In genomic region chr10:102470579-102471546, GRCh38 we compare ENCODE assay signal across 33 cellular contexts. TPM values are rescaled to one million over a fixed set of nuclear protein-coding genes. Genes with fewer than 3 reads are reported as not detected.
"Had no signal": no experiment of that assay in that cellular context is flagged by ENCODE, and none has a peak within 500 bp of the region (broad histone marks: within the 10 kb centered on the region; RNA-seq: fewer than 3 reads in every experiment).

No MANE protein-coding gene starts in this region.

- H3K27ac ChIP-seq: adrenal gland, body of pancreas, esophagus muscularis mucosa, foreskin keratinocyte, gastrocnemius medialis had no signal

- H3K27me3 Mint-ChIP-seq: activated CD4-positive, alpha-beta memory T cell treated with anti-CD3 and anti-CD28 coated beads for 36 hours; activated CD4-positive, alpha-beta T cell treated with anti-CD3 and anti-CD28 coated beads for 36 hours; activated CD4-positive, alpha-beta T cell treated with anti-CD3 and anti-CD28 coated beads, Interleukin-2, amount 10 ng/mL, durations not matched to agents 24 days and 14 days; activated CD8-positive, alpha-beta memory T cell treated with anti-CD3 and anti-CD28 coated beads, Interleukin-2, amount 10 ng/mL, durations not matched to agents 7 days and 5 days; activated naive CD4-positive, alpha-beta T cell treated with anti-CD3 and anti-CD28 coated beads, Interleukin-2, amount 50 U/mL, for 24 hours; activated naive CD8-positive, alpha-beta T cell treated with anti-CD3 and anti-CD28 coated beads for 36 hours; activated naive CD8-positive, alpha-beta T cell treated with anti-CD3 and anti-CD28 coated beads, Interleukin-2, amount 50 U/mL, for 24 hours; effector memory CD8-positive, alpha-beta T cell had no signal

- H3K9me3 ChIP-seq: adrenal gland, body of pancreas, esophagus muscularis mucosa, gastrocnemius medialis had no signal

- H3K36me3 Mint-ChIP-seq: activated CD8-positive, alpha-beta memory T cell treated with anti-CD3 and anti-CD28 coated beads, Interleukin-2, amount 10 ng/mL, durations not matched to agents 7 days and 5 days had no signal

- H3K4me3 Mint-ChIP-seq: activated CD4-positive, alpha-beta memory T cell treated with anti-CD3 and anti-CD28 coated beads for 36 hours; activated CD4-positive, alpha-beta T cell treated with anti-CD3 and anti-CD28 coated beads for 36 hours; activated CD4-positive, alpha-beta T cell treated with anti-CD3 and anti-CD28 coated beads, Interleukin-2, amount 10 ng/mL, durations not matched to agents 24 days and 14 days; activated CD8-positive, alpha-beta memory T cell treated with anti-CD3 and anti-CD28 coated beads, Interleukin-2, amount 10 ng/mL, durations not matched to agents 7 days and 5 days; activated CD8-positive, alpha-beta T cell treated with anti-CD3 and anti-CD28 coated beads, Interleukin-2, amount 10 ng/mL, durations not matched to agents 7 days and 5 days; activated naive CD4-positive, alpha-beta T cell treated with anti-CD3 and anti-CD28 coated beads for 36 hours; activated naive CD4-positive, alpha-beta T cell treated with anti-CD3 and anti-CD28 coated beads, Interleukin-2, amount 50 U/mL, for 24 hours; activated naive CD8-positive, alpha-beta T cell treated with anti-CD3 and anti-CD28 coated beads for 36 hours; activated naive CD8-positive, alpha-beta T cell treated with anti-CD3 and anti-CD28 coated beads, Interleukin-2, amount 50 U/mL, for 24 hours; activated T-helper 1 cell treated with anti-CD3 and anti-CD28 coated beads, Interleukin-12 subunit alpha, Interleukin-12 subunit beta, Interleukin-2, Interleukin-4 antibody, amounts not matched to agents 30 ng/mL and 10 ng/mL and 1 ng/mL, durations not matched to agents 14 hours and 24 hours and 36 hours; effector memory CD8-positive, alpha-beta T cell had no signal

- ATAC-seq: activated CD4-positive, alpha-beta T cell treated with anti-CD3 and anti-CD28 coated beads for 36 hours; activated CD8-positive, alpha-beta memory T cell treated with anti-CD3 and anti-CD28 coated beads, Interleukin-2, amount 10 ng/mL, durations not matched to agents 7 days and 5 days; activated CD8-positive, alpha-beta T cell treated with anti-CD3 and anti-CD28 coated beads, Interleukin-2, amount 10 ng/mL, durations not matched to agents 7 days and 5 days; activated naive CD8-positive, alpha-beta T cell treated with anti-CD3 and anti-CD28 coated beads, Interleukin-2, amount 50 U/mL, for 24 hours; body of pancreas; effector memory CD8-positive, alpha-beta T cell; foreskin keratinocyte; gastrocnemius medialis had no signal

- H3K36me3 ChIP-seq: adrenal gland, gastrocnemius medialis had no signal

- H3K4me3 ChIP-seq: adrenal gland, body of pancreas, esophagus muscularis mucosa, gastrocnemius medialis had no signal

- H3K27ac Mint-ChIP-seq: activated CD4-positive, alpha-beta memory T cell treated with anti-CD3 and anti-CD28 coated beads for 36 hours; activated CD4-positive, alpha-beta T cell treated with anti-CD3 and anti-CD28 coated beads for 36 hours; activated CD4-positive, alpha-beta T cell treated with anti-CD3 and anti-CD28 coated beads, Interleukin-2, amount 10 ng/mL, durations not matched to agents 24 days and 14 days; activated CD8-positive, alpha-beta memory T cell treated with anti-CD3 and anti-CD28 coated beads, Interleukin-2, amount 10 ng/mL, durations not matched to agents 7 days and 5 days; activated CD8-positive, alpha-beta T cell treated with anti-CD3 and anti-CD28 coated beads, Interleukin-2, amount 10 ng/mL, durations not matched to agents 7 days and 5 days; activated naive CD4-positive, alpha-beta T cell treated with anti-CD3 and anti-CD28 coated beads for 36 hours; activated naive CD4-positive, alpha-beta T cell treated with anti-CD3 and anti-CD28 coated beads, Interleukin-2, amount 50 U/mL, for 24 hours; activated naive CD8-positive, alpha-beta T cell treated with anti-CD3 and anti-CD28 coated beads for 36 hours; activated naive CD8-positive, alpha-beta T cell treated with anti-CD3 and anti-CD28 coated beads, Interleukin-2, amount 50 U/mL, for 24 hours; activated T-helper 1 cell treated with anti-CD3 and anti-CD28 coated beads, Interleukin-12 subunit alpha, Interleukin-12 subunit beta, Interleukin-2, Interleukin-4 antibody, amounts not matched to agents 30 ng/mL and 10 ng/mL and 1 ng/mL, durations not matched to agents 14 hours and 24 hours and 36 hours; activated T-helper 2 cell treated with anti-CD3 and anti-CD28 coated beads, Interferon-gamma antibody, Interleukin-2, Interleukin-4, amounts not matched to agents 10 μg/mL and 5 μg/mL and 100 μg/mL, durations not matched to agents 14 hours and 24 hours and 36 hours; effector memory CD8-positive, alpha-beta T cell had no signal

- DNase-seq: activated CD4-positive, alpha-beta memory T cell treated with anti-CD3 and anti-CD28 coated beads for 36 hours; activated CD4-positive, alpha-beta T cell treated with anti-CD3 and anti-CD28 coated beads for 36 hours; activated CD4-positive, alpha-beta T cell treated with anti-CD3 and anti-CD28 coated beads, Interleukin-2, amount 10 ng/mL, durations not matched to agents 24 days and 14 days; activated CD4-positive, CD25-positive, alpha-beta regulatory T cell; activated CD4-positive, CD25-positive, alpha-beta regulatory T cell treated with anti-CD3 and anti-CD28 coated beads, Interleukin-2, amount 50 U/mL, for 72 hours; activated CD8-positive, alpha-beta memory T cell treated with anti-CD3 and anti-CD28 coated beads, Interleukin-2, amount 10 ng/mL, durations not matched to agents 7 days and 5 days; activated CD8-positive, alpha-beta memory T cell treated with anti-CD3 and anti-CD28 coated beads, Interleukin-2, amount 50 U/mL, for 4 hours; activated CD8-positive, alpha-beta T cell treated with anti-CD3 and anti-CD28 coated beads, Interleukin-2, amount 10 ng/mL, durations not matched to agents 7 days and 5 days; activated effector memory CD4-positive, alpha-beta T cell treated with anti-CD3 and anti-CD28 coated beads, Interleukin-2, amount 50 U/mL, for 16 hours; activated naive CD4-positive, alpha-beta T cell treated with anti-CD3 and anti-CD28 coated beads for 36 hours; activated naive CD8-positive, alpha-beta T cell treated with anti-CD3 and anti-CD28 coated beads for 36 hours; activated naive CD8-positive, alpha-beta T cell treated with anti-CD3 and anti-CD28 coated beads, Interleukin-2, amount 50 U/mL, for 24 hours; activated T-cell treated with anti-CD3 and anti-CD28 coated beads, Interleukin-2, amount 50 U/mL, for 1 hour; activated T-cell treated with anti-CD3 and anti-CD28 coated beads, Interleukin-2, amount 50 U/mL, for 48 hours; adrenal gland; amygdala; aorta; body of pancreas; cortex of kidney; dermis blood vessel endothelial cell; effector CD4-positive, alpha-beta T cell; effector memory CD8-positive, alpha-beta T cell; erythroblast; foreskin keratinocyte; gastrocnemius medialis; glutamatergic neuron; T-helper 1 cell; T-helper 2 cell had no signal

- H3K4me1 ChIP-seq: adrenal gland, body of pancreas, foreskin keratinocyte, gastrocnemius medialis had no signal

- H3K27me3 ChIP-seq: adrenal gland, body of pancreas, esophagus muscularis mucosa, foreskin keratinocyte, gastrocnemius medialis had no signal

RNA-seq across cellular contexts. Expression of gene C10orf95, which starts 19.5 kb away (rescaled TPM):
- total RNA-seq: activated T-helper 2 cell treated with anti-CD3 and anti-CD28 coated beads, Interferon-gamma antibody, Interleukin-2, Interleukin-4, amounts not matched to agents 10 μg/mL and 5 μg/mL and 100 μg/mL, durations not matched to agents 14 hours and 24 hours and 36 hours; aorta; chondrocyte; dermis blood vessel endothelial cell; gastrocnemius medialis had no signal
